ENCODE assay signal across 8 cellular contexts in the genomic region with DNA sequence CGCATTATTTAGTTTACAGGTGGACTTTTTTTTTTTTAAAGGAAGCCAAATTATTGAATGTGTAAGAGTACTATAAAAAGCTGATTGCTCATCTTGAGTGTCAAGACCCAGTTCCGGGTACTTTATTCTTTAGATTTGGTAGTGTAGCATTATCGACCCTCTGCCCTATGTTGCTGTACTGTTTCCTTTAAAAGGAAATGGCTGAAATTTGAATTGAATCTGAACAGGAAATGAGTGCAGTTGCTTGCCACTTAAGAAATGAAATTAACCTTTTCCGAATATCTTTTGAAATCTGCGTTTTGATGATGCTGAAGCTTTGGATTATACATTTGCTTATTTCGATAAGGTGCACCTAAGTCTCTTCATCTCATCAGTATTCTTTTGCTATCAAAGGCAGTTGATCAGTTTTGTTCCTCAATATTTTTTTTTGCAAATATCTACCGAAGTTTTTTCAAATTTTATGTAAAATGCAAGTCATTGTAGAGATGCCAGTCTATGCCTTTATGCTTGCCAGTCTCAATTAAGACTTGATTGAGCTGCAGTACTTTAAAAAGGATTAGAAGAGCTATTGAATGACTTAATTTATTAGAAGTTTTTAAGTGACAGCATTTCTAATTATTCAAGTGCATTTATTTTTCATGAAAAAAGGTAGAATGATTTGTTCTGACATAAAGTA. TPM values are rescaled to one million over a fixed set of nuclear protein-coding genes. Genes with fewer than 3 reads are reported as not detected.
DNase-seq lines count a peak whose midpoint lies in the region; ATAC-seq and TF ChIP-seq lines count a peak whose summit lies in the region.

No MANE protein-coding gene starts in this region.

- H3K9me3 ChIP-seq in BE2C: no peaks in the 10 kb centered on the region
- H3K9me3 ChIP-seq in Loucy (ENCODE audit: insufficient read depth, low read depth, low read length): no peaks in the 10 kb centered on the region
- no peaks in the 10 kb centered on the region for H3K9me3 ChIP-seq in naive thymus-derived CD4-positive, alpha-beta T cell (ENCODE audit: control insufficient read depth in 2 of 3, low read length in 3 of 3)

- peak overlapping the region; percentile 97 for H3K4me2 ChIP-seq in Loucy (ENCODE audit: low read depth, low read length, poor library complexity, severe bottlenecking)

- H3K36me3 Mint-ChIP-seq in naive thymus-derived CD4-positive, alpha-beta T cell: peaks cover 0 to 21% (median 4%) of the 10 kb centered on the region in 5 donors

- H3K4me3 ChIP-seq in BE2C (ENCODE audit: low read depth, low read length) (peak overlapping the region; percentile 98), Loucy (ENCODE audit: low read length, poor library complexity, severe bottlenecking) (peak overlapping the region; percentile 99), cardiac fibroblast (replicated peaks in 1 of 2; ENCODE audit: low read depth in 2 of 2, low read length in 2 of 2) (peak overlapping the region; percentile 83 to 94)
- H3K4me3 ChIP-seq in naive thymus-derived CD4-positive, alpha-beta T cell (ENCODE audit: low read length): peak overlapping the region; percentile 93

- H3K4me3 Mint-ChIP-seq in naive thymus-derived CD4-positive, alpha-beta T cell: peak overlapping the region; percentile 87 to 97 (median 94)

- POLR2A ChIA-PET in naive thymus-derived CD4-positive, alpha-beta T cell (lab: Charles Lee): interaction anchor here (0.6 to 7.7 kb wide), 17 partner anchors 8 to 1063 kb away, joined by 3 to 130 read pairs (median 5); partner anchors contain the start of genes DHRS11, MRM1, MYO19 and PIGW

- no peak for TF ChIP-seq CTCF in BE2C (IDR thresholded peaks at IDR 0.05; ENCODE audit: low read depth, low read length)
- no peak for TF ChIP-seq CTCF in Loucy (conservative IDR thresholded peaks at IDR 0.05; ENCODE audit: low read length)
- no peak for TF ChIP-seq CTCF in cardiac fibroblast (IDR thresholded peaks at IDR 0.05; ENCODE audit: low read depth, low read length)
- no peak for TF ChIP-seq CTCF in GM20000 (IDR thresholded peaks at IDR 0.05; ENCODE audit: extremely low read depth, missing control alignments)

- H3K36me3 ChIP-seq in BE2C (peaks cover 14% of the 10 kb centered on the region), Loucy (ENCODE audit: insufficient read depth, low read length) (no peaks in the 10 kb centered on the region)
- H3K36me3 ChIP-seq in naive thymus-derived CD4-positive, alpha-beta T cell (ENCODE audit: control insufficient read depth in 2 of 3, insufficient read depth in 3 of 3, low read length in 3 of 3): peaks cover 0 to 12% (median 0%) of the 10 kb centered on the region in 3 experiments

- H3K27me3 ChIP-seq in BE2C (no peaks in the 10 kb centered on the region), Loucy (ENCODE audit: insufficient read depth, low read length, poor library complexity, severe bottlenecking) (no peaks in the 10 kb centered on the region)
- no peaks in the 10 kb centered on the region for H3K27me3 ChIP-seq in naive thymus-derived CD4-positive, alpha-beta T cell (ENCODE audit: control insufficient read depth in 2 of 2, insufficient read depth in 2 of 2, low read length in 2 of 2)

- H4K20me1 ChIP-seq in Loucy (ENCODE audit: insufficient read depth, low read length, poor library complexity, severe bottlenecking): peaks cover 57% of the 10 kb centered on the region

- H2AFZ ChIP-seq in Loucy (ENCODE audit: low read length): no peak overlapping the region

- peaks cover 12% of the 10 kb centered on the region; the same call in 1 of the 2 replicates for H3F3A ChIP-seq in Loucy (ENCODE audit: low read depth)

- peaks cover 80% of the 10 kb centered on the region for H3K79me2 ChIP-seq in Loucy (ENCODE audit: insufficient read depth, low read length)

- intact Hi-C loops in naive thymus-derived CD4-positive, alpha-beta T cell (cut with micrococcal nuclease): loop anchor here (5.0 to 10.0 kb wide), 5 partner anchors 46 to 1061 kb away; partner anchors contain the start of genes AP2B1 (in 1 of the 2), DHRS11 (in 1 of the 2), SYNRG (in 1 of the 2) and TAF15 (in 1 of the 2)

- peaks cover 19 to 62% (median 50%) of the 10 kb centered on the region in 7 donors for H3K4me1 Mint-ChIP-seq in naive thymus-derived CD4-positive, alpha-beta T cell

- CTCF ChIA-PET in naive thymus-derived CD4-positive, alpha-beta T cell (lab: Charles Lee): interaction anchor here (0.6 to 2.2 kb wide), 4 partner anchors 10 to 57 kb away, joined by 3 to 6 read pairs (median 4); partner anchors contain the start of genes MYO19 and PIGW

- H3K27ac Mint-ChIP-seq in naive thymus-derived CD4-positive, alpha-beta T cell: peak overlapping the region; percentile 90 to 96 (median 94)

- H3K27ac ChIP-seq in naive thymus-derived CD4-positive, alpha-beta T cell (ENCODE audit: low read depth, low read length): peak overlapping the region; percentile 94

- no peak for TF ChIP-seq POLR2A in GM18505 (IDR thresholded peaks at IDR 0.05; ENCODE audit: borderline replicate concordance, extremely low read depth, insufficient read depth, insufficient read length)

- ATAC-seq in naive thymus-derived CD4-positive, alpha-beta T cell: no peak
- ATAC-seq in GM21576 (IDR thresholded peaks at IDR 0.05; ENCODE audit: unreplicated experiment) (no peak), HG02623 (IDR thresholded peaks at IDR 0.05; ENCODE audit: unreplicated experiment) (no peak), GM18505 (IDR thresholded peaks at IDR 0.05; ENCODE audit: unreplicated experiment) (no peak)

- no peaks in the 10 kb centered on the region for H3K9me3 Mint-ChIP-seq in naive thymus-derived CD4-positive, alpha-beta T cell

- H3K4me1 ChIP-seq in BE2C (peaks cover 3% of the 10 kb centered on the region; the same call in 1 of the 2 replicates), Loucy (ENCODE audit: insufficient read depth, low read length, poor library complexity, severe bottlenecking) (peaks cover 33% of the 10 kb centered on the region)
- H3K4me1 ChIP-seq in naive thymus-derived CD4-positive, alpha-beta T cell (ENCODE audit: control insufficient read depth in 2 of 2, insufficient read depth in 2 of 2, low read length in 2 of 2): peaks cover 44 to 50% of the 10 kb centered on the region in 2 donors

- no peaks in the 10 kb centered on the region for H3K9me2 ChIP-seq in Loucy (replicated peaks; ENCODE audit: low read depth, low read length)

- H3K9ac ChIP-seq in Loucy (ENCODE audit: low read depth, low read length, poor library complexity, severe bottlenecking): peak overlapping the region; percentile 98

- DNase-seq in BE2C (no peak), cardiac fibroblast (ENCODE audit: low read depth in 2 of 2) (peak; percentile 7 to 10), GM20000 (ENCODE audit: low spot score) (no peak)
- DNase-seq in naive thymus-derived CD4-positive, alpha-beta T cell: peak in 5 of 9 donors; percentile 11 to 19 (median 13)

- no peaks in the 10 kb centered on the region for H3K27me3 Mint-ChIP-seq in naive thymus-derived CD4-positive, alpha-beta T cell

RNA-seq across cellular contexts. Expression of gene GGNBP2, which starts 1.8 kb away (rescaled TPM):
- 81.5 TPM for polyA plus RNA-seq in BE2C (2012; ENCODE audit: insufficient read depth, insufficient read length, low read depth)
- 100 to 1,000 TPM in 4 of 5 experiments, 10 to 100 TPM in 1; 99.7 to 173 (median 145) TPM for total RNA-seq in naive thymus-derived CD4-positive, alpha-beta T cell
- 10 to 100 TPM; 60.4 to 65.1 TPM for polyA plus RNA-seq in naive thymus-derived CD4-positive, alpha-beta T cell

RNA-seq across cellular contexts. Expression of gene PIGW, which starts 11.8 kb away (rescaled TPM):
- polyA plus RNA-seq in BE2C (2012; ENCODE audit: insufficient read depth, insufficient read length, low read depth): 34.8 TPM
- 10 to 100 TPM in 1 of 5 experiments, 1 to 10 TPM in 4; 4.2 to 15.6 (median 5.4) TPM for total RNA-seq in naive thymus-derived CD4-positive, alpha-beta T cell
- 10 to 100 TPM; 10.9 TPM for polyA plus RNA-seq in naive thymus-derived CD4-positive, alpha-beta T cell

RNA-seq across cellular contexts. Expression of gene MYO19, which starts 11.9 kb away (rescaled TPM):
- polyA plus RNA-seq in BE2C (2012; ENCODE audit: insufficient read depth, insufficient read length, low read depth): 44.2 TPM
- total RNA-seq in naive thymus-derived CD4-positive, alpha-beta T cell: 100 to 1,000 TPM in 1 of 5 experiments, 10 to 100 TPM in 4; 65.2 to 114 (median 76.9) TPM
- polyA plus RNA-seq in naive thymus-derived CD4-positive, alpha-beta T cell: 1 to 10 TPM; 4.9 to 5.7 TPM

RNA-seq across cellular contexts. Expression of gene DHRS11, which starts 45.1 kb away (rescaled TPM):
- 7.1 TPM for polyA plus RNA-seq in BE2C (2012; ENCODE audit: insufficient read depth, insufficient read length, low read depth)
- 10 to 100 TPM in 1 of 5 experiments, 1 to 10 TPM in 4; 1.6 to 10.9 (median 5.1) TPM for total RNA-seq in naive thymus-derived CD4-positive, alpha-beta T cell
- 1 to 10 TPM; 5.3 to 7.7 TPM for polyA plus RNA-seq in naive thymus-derived CD4-positive, alpha-beta T cell

RNA-seq across cellular contexts. Expression of gene MRM1, which starts 54.8 kb away (rescaled TPM):
- 7.3 TPM for polyA plus RNA-seq in BE2C (2012; ENCODE audit: insufficient read depth, insufficient read length, low read depth)
- total RNA-seq in naive thymus-derived CD4-positive, alpha-beta T cell: 10 to 100 TPM in 3 of 5 experiments, 1 to 10 TPM in 2; 3.8 to 15.6 (median 13.3) TPM
- 1 to 10 TPM; 3.1 to 9.3 TPM for polyA plus RNA-seq in naive thymus-derived CD4-positive, alpha-beta T cell

Comparison
In these comparisons a context has a peak if more than half of its experiments do, and no peak if none do; other contexts are left out.
1. DNase-seq: peak in cardiac fibroblast (2 of 2) and naive thymus-derived CD4-positive, alpha-beta T cell (5 of 9); none in BE2C (single experiment) and GM20000 (single experiment).
2. Peak in every context shown above with its lines, with median percentiles within 50 percentile points of each other: H3K4me3 ChIP-seq.